26 cellular contexts compared by ENCODE assay signal in genomic region chr11:70109006-70109405, GRCh38. TPM values are rescaled to one million over a fixed set of nuclear protein-coding genes. Genes with fewer than 3 reads are reported as not detected.
DNase-seq lines count a peak whose midpoint lies in the region; ATAC-seq, FAIRE-seq and TF ChIP-seq lines count a peak whose summit lies in the region.
"Had no signal": no experiment of that assay in that cellular context is flagged by ENCODE, and none has a peak within 500 bp of the region (broad histone marks: within the 10 kb centered on the region; RNA-seq: fewer than 3 reads in every experiment).

No MANE protein-coding gene starts in this region.

- no peaks in the 10 kb centered on the region for H3K9me3 ChIP-seq in osteoblast (ENCODE audit: low read depth, low read length)
- H3K9me3 ChIP-seq in SK-N-SH = no peaks in the 10 kb centered on the region
- H3K9me3 ChIP-seq: prostate gland, tibial nerve had no signal

- no peak for TF ChIP-seq CTCF in osteoblast (IDR thresholded peaks at IDR 0.05; ENCODE audit: extremely low read depth, low read depth, low read length)
- no peak for TF ChIP-seq CTCF in SK-N-SH (IDR thresholded peaks at IDR 0.05)

- H3K9ac ChIP-seq in SK-N-SH = no peak overlapping the region

- H3K79me2 ChIP-seq in osteoblast (ENCODE audit: insufficient read depth, low read length) (no peaks in the 10 kb centered on the region), SK-N-SH (ENCODE audit: insufficient read depth) (no peaks in the 10 kb centered on the region)

- no peak overlapping the region for H3K4me2 ChIP-seq in osteoblast (ENCODE audit: insufficient read depth, low read length)
- no peak overlapping the region for H3K4me2 ChIP-seq in SK-N-SH

- POLR2A ChIA-PET in SK-N-SH (lab: Yijun Ruan, JAX) = interaction anchor here (0.5 kb wide), 1 partner anchor 1322 kb away, joined by 3 read pairs; no protein-coding TSS in a partner anchor

- H3K36me3 ChIP-seq in osteoblast (ENCODE audit: insufficient read depth, low read length) (no peaks in the 10 kb centered on the region), SK-N-SH (replicated peaks in 1 of 2; ENCODE audit: control insufficient read depth in 1 of 2, insufficient read depth in 2 of 2, low read length in 1 of 2) (no peaks in the 10 kb centered on the region)
- H3K36me3 ChIP-seq: prostate gland, tibial nerve had no signal

- no peaks in the 10 kb centered on the region for H3K9me2 ChIP-seq in SK-N-SH

- no peak for TF ChIP-seq RAD21 in SK-N-SH (IDR thresholded peaks at IDR 0.05; ENCODE audit: low read length)

- 63% methylated on average over 7 of the region's 7 CpGs for WGBS in SK-N-SH (ENCODE audit: low lambda C conversion rate)

- H3K4me1 ChIP-seq in osteoblast (ENCODE audit: insufficient read depth, low read length) = peaks cover 24% of the 10 kb centered on the region
- H3K4me1 ChIP-seq in SK-N-SH (ENCODE audit: control insufficient read depth in 1 of 2, insufficient read depth in 2 of 2, low read depth in 1 of 2, low read length in 1 of 2) = peaks cover 0 to 23% of the 10 kb centered on the region in 2 experiments; a peak in 2 of 4 replicates

- no peaks in the 10 kb centered on the region for H3F3A ChIP-seq in SK-N-SH (replicated peaks; ENCODE audit: insufficient read depth)

- ATAC-seq in GM18858 (IDR thresholded peaks at IDR 0.05; ENCODE audit: unreplicated experiment) (no peak), GM21786 (IDR thresholded peaks at IDR 0.05; ENCODE audit: unreplicated experiment) (no peak)
- ATAC-seq: stimulated activated memory B cell treated with anti-CD40 and anti-IgM and Interleukin-4, amounts not matched to agents 10 μg/mL and 1 μg/mL and 100 μg/mL, for 72 hours had no signal

- H3K27ac ChIP-seq in osteoblast (ENCODE audit: low read depth, low read length) (no peak overlapping the region), SK-N-SH (ENCODE audit: low read depth in 2 of 2, low read length in 1 of 2) (no peak overlapping the region)
- H3K27ac ChIP-seq: dorsolateral prefrontal cortex had no signal

- FAIRE-seq in HTR-8/SVneo (lab: Jason Lieb, UNC) = peak; percentile 69
- FAIRE-seq: bronchial epithelial cell had no signal

- H4K20me1 ChIP-seq in osteoblast (ENCODE audit: insufficient read depth, low read length) (no peaks in the 10 kb centered on the region), SK-N-SH (ENCODE audit: insufficient read depth) (no peaks in the 10 kb centered on the region)

- TF ChIP-seq EP300 in SK-N-SH (IDR thresholded peaks at IDR 0.05; ENCODE audit: borderline replicate concordance in 1 of 2, low read depth in 1 of 2, low read length in 1 of 2) = no peak

- CTCF ChIA-PET in SK-N-SH (lab: Yijun Ruan, JAX) = no interaction called here

- H3K27me3 ChIP-seq in osteoblast (ENCODE audit: insufficient read depth, low read length) = no peaks in the 10 kb centered on the region
- H3K27me3 ChIP-seq in SK-N-SH (ENCODE audit: insufficient read depth) = no peaks in the 10 kb centered on the region
- H3K27me3 ChIP-seq: tibial nerve had no signal

- H3K4me3 ChIP-seq in osteoblast (ENCODE audit: insufficient read depth, low read length) (no peak overlapping the region), SK-N-SH (ENCODE audit: low read depth in 2 of 2, low read length in 1 of 2) (no peak overlapping the region)
- H3K4me3 ChIP-seq: dorsolateral prefrontal cortex, prostate gland, tibial nerve had no signal

- peak; percentile 52 for DNase-seq in A172 (ENCODE audit: low spot score)
- DNase-seq in HTR-8/SVneo (ENCODE audit: insufficient read length, low spot score) = no peak
- DNase-seq in brain pericyte (ENCODE audit: low read depth, low spot score) = peak; percentile 53
- DNase-seq in osteoblast (ENCODE audit: insufficient read length, low spot score, missing footprints) = peak; percentile 89
- DNase-seq in SK-N-SH = no peak
- DNase-seq in globus pallidus (ENCODE audit: low spot score) = no peak
- DNase-seq: ACHN; activated CD4-positive, alpha-beta T cell treated with anti-CD3 and anti-CD28 coated beads, Interleukin-2, amount 50 U/mL, for 4 hours; CD4-positive, alpha-beta memory T cell; DMS79 treated with DMSO at 0.1 percent for 48 hours; dorsolateral prefrontal cortex; erythroblast; H7; immature natural killer cell; naive B cell; NCI-H1694 treated with DMSO at 0.1 percent for 48 hours; NCI-H446; stimulated activated CD4-positive, alpha-beta T cell treated with anti-CD3 and anti-CD28 coated beads, Interleukin-15, amount 100 ng/mL, for 24 hours had no signal

- no peak overlapping the region for H2AFZ ChIP-seq in osteoblast (ENCODE audit: low read length)
- no peak overlapping the region for H2AFZ ChIP-seq in SK-N-SH (ENCODE audit: low read depth)

TF ChIP-seq in SK-N-SH, 30 proteins besides CTCF, POLR2A, EP300 and RAD21:
- TF ChIP-seq MXI1 (IDR thresholded peaks at IDR 0.05; ENCODE audit: low read depth, low read length) (no peak), TEAD4 (IDR thresholded peaks at IDR 0.05; ENCODE audit: borderline replicate concordance, insufficient read depth) (no peak), FOXJ3 (CRISPR knock-in tag; IDR thresholded peaks at IDR 0.05) (no peak), TCF12 (IDR thresholded peaks at IDR 0.05) (no peak), FOXM1 (IDR thresholded peaks at IDR 0.05; ENCODE audit: low read depth) (no peak), RFX5 (IDR thresholded peaks at IDR 0.05; ENCODE audit: low read length) (no peak), USF2 (IDR thresholded peaks at IDR 0.05; ENCODE audit: borderline replicate concordance, low read depth, low read length) (no peak), ZBTB33 (IDR thresholded peaks at IDR 0.05; ENCODE audit: borderline replicate concordance, low read depth) (no peak), FOSL2 (IDR thresholded peaks at IDR 0.05; ENCODE audit: borderline replicate concordance, low read depth) (no peak), POLR2AphosphoS5 (IDR thresholded peaks at IDR 0.05; ENCODE audit: low read depth, low read length) (no peak), EZH2phosphoT487 (IDR thresholded peaks at IDR 0.05; ENCODE audit: borderline replicate concordance, low read depth) (no peak), RXRA (IDR thresholded peaks at IDR 0.05; ENCODE audit: borderline replicate concordance, low read depth) (no peak), TAF1 (IDR thresholded peaks at IDR 0.05; ENCODE audit: borderline replicate concordance, low read depth, low read length) (no peak), NFIC (IDR thresholded peaks at IDR 0.05; ENCODE audit: borderline replicate concordance) (no peak), YY1 (IDR thresholded peaks at IDR 0.05; ENCODE audit: low read depth) (no peak), USF1 (IDR thresholded peaks at IDR 0.05; ENCODE audit: borderline replicate concordance, low read depth) (no peak), NRF1 (IDR thresholded peaks at IDR 0.05; ENCODE audit: low read depth, low read length) (no peak), JUND (IDR thresholded peaks at IDR 0.05) (no peak), MEF2A (IDR thresholded peaks at IDR 0.05; ENCODE audit: borderline replicate concordance, low read depth) (no peak)

RNA-seq across cellular contexts. Expression of gene ANO1, which starts 30.9 kb away (rescaled TPM):
- 1.8 and 2.6 TPM in 2 replicates for total RNA-seq in A172 (2014; rRNA removed; shearing (Covaris generic))
- total RNA-seq in osteoblast = 0.88 TPM in 1 of 2 replicates, not detected in the other
- polyA plus RNA-seq in SK-N-SH (2012; rRNA removed) = not detected in 2 replicates
- polyA plus RNA-seq in SK-N-SH (2012; cell fraction: cytosol; rRNA removed) = not detected in 2 replicates
- polyA plus RNA-seq in SK-N-SH (2012; cell fraction: nucleus; rRNA removed) = not detected in 2 replicates
- total RNA-seq: CD4-positive, alpha-beta memory T cell; lung microvascular endothelial cell had no signal
- polyA plus RNA-seq: CD4-positive, alpha-beta memory T cell; IgD-negative memory B cell; immature natural killer cell had no signal

Comparison
In these comparisons a context has a peak if more than half of its experiments do, and no peak if none do; other contexts are left out.
1. DNase-seq: peak in A172 (single experiment), brain pericyte (single experiment) and osteoblast (single experiment); none in HTR-8/SVneo (single experiment), SK-N-SH (single experiment) and globus pallidus (single experiment).